1 cellular context compared by ENCODE assay signal in the genomic region with DNA sequence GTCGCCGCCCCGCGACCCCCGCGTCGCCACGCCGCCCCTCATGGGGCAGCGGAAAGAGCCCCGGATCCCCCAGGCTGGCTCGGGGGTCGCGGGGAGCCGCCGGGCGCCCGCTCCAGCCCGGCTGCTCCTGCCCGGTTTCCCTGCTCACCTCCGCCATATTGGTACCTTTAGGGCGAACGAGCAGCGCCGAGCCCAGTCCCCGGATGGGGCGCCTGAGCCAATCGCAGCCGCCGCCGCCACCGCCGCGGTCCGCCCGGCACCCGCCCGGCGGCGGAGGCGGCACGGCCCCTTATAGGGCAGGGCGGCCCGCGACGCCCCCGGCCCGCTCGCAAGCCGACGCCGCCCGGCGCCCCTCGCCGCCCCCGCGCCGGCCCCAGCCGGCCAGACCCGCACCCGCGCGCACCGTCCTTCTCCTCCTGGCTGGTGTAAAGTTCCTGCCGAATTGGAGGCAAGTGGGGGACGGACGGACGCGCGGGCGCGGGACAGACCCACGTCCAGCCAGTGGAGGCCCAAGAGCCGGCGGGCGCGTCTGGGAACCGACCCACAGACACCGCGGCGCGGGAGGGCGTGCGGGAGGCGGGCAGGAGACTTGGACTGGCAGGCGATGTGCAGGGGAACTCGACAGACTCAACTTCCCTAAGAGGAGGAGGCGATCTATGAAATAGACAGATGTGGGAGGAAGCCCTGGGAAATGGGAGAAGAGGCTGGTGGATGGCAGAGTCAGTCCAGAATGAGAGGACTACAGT.
TF ChIP-seq lines count a peak whose summit lies in the region.

A gene with protein sequence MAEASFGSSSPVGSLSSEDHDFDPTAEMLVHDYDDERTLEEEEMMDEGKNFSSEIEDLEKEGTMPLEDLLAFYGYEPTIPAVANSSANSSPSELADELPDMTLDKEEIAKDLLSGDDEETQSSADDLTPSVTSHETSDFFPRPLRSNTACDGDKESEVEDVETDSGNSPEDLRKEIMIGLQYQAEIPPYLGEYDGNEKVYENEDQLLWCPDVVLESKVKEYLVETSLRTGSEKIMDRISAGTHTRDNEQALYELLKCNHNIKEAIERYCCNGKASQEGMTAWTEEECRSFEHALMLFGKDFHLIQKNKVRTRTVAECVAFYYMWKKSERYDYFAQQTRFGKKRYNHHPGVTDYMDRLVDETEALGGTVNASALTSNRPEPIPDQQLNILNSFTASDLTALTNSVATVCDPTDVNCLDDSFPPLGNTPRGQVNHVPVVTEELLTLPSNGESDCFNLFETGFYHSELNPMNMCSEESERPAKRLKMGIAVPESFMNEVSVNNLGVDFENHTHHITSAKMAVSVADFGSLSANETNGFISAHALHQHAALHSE (minus strand): TSS at position 178 of the 746 bp plus-strand sequence. CDS start 21 bp downstream, at position 157.

TF ChIP-seq in HepG2, 621 proteins besides CTCF, POLR2A, EP300 and RAD21 (continued from another document and continues in another):
- TF ChIP-seq, protein P1, sequence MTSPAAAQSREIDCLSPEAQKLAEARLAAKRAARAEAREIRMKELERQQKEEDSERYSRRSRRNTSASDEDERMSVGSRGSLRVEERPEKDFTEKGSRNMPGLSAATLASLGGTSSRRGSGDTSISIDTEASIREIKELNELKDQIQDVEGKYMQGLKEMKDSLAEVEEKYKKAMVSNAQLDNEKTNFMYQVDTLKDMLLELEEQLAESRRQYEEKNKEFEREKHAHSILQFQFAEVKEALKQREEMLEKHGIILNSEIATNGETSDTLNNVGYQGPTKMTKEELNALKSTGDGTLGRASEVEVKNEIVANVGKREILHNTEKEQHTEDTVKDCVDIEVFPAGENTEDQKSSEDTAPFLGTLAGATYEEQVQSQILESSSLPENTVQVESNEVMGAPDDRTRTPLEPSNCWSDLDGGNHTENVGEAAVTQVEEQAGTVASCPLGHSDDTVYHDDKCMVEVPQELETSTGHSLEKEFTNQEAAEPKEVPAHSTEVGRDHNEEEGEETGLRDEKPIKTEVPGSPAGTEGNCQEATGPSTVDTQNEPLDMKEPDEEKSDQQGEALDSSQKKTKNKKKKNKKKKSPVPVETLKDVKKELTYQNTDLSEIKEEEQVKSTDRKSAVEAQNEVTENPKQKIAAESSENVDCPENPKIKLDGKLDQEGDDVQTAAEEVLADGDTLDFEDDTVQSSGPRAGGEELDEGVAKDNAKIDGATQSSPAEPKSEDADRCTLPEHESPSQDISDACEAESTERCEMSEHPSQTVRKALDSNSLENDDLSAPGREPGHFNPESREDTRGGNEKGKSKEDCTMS (CRISPR knock-in tag; conservative IDR thresholded peaks at IDR 0.05), result no peak
- TF ChIP-seq NR1H2 (CRISPR knock-in tag; IDR thresholded peaks at IDR 0.05; ENCODE audit: borderline replicate concordance, low read depth) (no peak), CENPX (CRISPR knock-in tag; IDR thresholded peaks at IDR 0.05) (no peak), ZNF30 (CRISPR knock-in tag; IDR thresholded peaks at IDR 0.05) (no peak), MEIS2 (CRISPR knock-in tag; IDR thresholded peaks at IDR 0.05) (no peak; the same call in 1 of the 2 replicates), SAP130 (CRISPR knock-in tag; IDR thresholded peaks at IDR 0.05; ENCODE audit: low read depth) (0 out of 2 replicates have a peak, but pooled peaks have one; percentile 24), ZNF788 (CRISPR knock-in tag; IDR thresholded peaks at IDR 0.05; ENCODE audit: borderline replicate concordance) (0 out of 2 replicates have a peak, but pooled peaks have one; percentile 70), PHF21A (CRISPR knock-in tag; IDR thresholded peaks at IDR 0.05) (peak; percentile 59; the same call in 1 of the 2 replicates), ZFY (CRISPR knock-in tag; IDR thresholded peaks at IDR 0.05) (peak; percentile 66), RELA (CRISPR knock-in tag; IDR thresholded peaks at IDR 0.05) (no peak), ZNF383 (CRISPR knock-in tag; IDR thresholded peaks at IDR 0.05; ENCODE audit: borderline replicate concordance) (no peak), ZFP1 (CRISPR knock-in tag; IDR thresholded peaks at IDR 0.05) (no peak), ZBTB42 (CRISPR knock-in tag; IDR thresholded peaks at IDR 0.05) (no peak), ATM (IDR thresholded peaks at IDR 0.05; ENCODE audit: borderline replicate concordance) (no peak), KMT2B (CRISPR knock-in tag; IDR thresholded peaks at IDR 0.05) (0 out of 2 replicates have a peak, but pooled peaks have one; percentile 18), CEBPG (CRISPR knock-in tag; IDR thresholded peaks at IDR 0.05) (no peak), EED (CRISPR knock-in tag; IDR thresholded peaks at IDR 0.05) (peak; percentile 50; the same call in 1 of the 2 replicates), U2AF1 (optimal IDR thresholded peaks at IDR 0.05; ENCODE audit: low read depth, low read length) (no peak), ATF7-NPFF (CRISPR knock-in tag; IDR thresholded peaks at IDR 0.05; ENCODE audit: low read depth) (no peak), SOX5 (CRISPR knock-in tag; IDR thresholded peaks at IDR 0.05; ENCODE audit: borderline replicate concordance) (no peak)
- TF ChIP-seq, protein P2, sequence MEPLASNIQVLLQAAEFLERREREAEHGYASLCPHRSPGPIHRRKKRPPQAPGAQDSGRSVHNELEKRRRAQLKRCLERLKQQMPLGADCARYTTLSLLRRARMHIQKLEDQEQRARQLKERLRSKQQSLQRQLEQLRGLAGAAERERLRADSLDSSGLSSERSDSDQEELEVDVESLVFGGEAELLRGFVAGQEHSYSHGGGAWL (CRISPR knock-in tag; IDR thresholded peaks at IDR 0.05), result no peak
- TF ChIP-seq, protein P3, sequence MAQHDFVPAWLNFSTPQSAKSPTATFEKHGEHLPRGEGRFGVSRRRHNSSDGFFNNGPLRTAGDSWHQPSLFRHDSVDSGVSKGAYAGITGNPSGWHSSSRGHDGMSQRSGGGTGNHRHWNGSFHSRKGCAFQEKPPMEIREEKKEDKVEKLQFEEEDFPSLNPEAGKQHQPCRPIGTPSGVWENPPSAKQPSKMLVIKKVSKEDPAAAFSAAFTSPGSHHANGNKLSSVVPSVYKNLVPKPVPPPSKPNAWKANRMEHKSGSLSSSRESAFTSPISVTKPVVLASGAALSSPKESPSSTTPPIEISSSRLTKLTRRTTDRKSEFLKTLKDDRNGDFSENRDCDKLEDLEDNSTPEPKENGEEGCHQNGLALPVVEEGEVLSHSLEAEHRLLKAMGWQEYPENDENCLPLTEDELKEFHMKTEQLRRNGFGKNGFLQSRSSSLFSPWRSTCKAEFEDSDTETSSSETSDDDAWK (CRISPR knock-in tag; IDR thresholded peaks at IDR 0.05), result no peak
- TF ChIP-seq, protein P4, sequence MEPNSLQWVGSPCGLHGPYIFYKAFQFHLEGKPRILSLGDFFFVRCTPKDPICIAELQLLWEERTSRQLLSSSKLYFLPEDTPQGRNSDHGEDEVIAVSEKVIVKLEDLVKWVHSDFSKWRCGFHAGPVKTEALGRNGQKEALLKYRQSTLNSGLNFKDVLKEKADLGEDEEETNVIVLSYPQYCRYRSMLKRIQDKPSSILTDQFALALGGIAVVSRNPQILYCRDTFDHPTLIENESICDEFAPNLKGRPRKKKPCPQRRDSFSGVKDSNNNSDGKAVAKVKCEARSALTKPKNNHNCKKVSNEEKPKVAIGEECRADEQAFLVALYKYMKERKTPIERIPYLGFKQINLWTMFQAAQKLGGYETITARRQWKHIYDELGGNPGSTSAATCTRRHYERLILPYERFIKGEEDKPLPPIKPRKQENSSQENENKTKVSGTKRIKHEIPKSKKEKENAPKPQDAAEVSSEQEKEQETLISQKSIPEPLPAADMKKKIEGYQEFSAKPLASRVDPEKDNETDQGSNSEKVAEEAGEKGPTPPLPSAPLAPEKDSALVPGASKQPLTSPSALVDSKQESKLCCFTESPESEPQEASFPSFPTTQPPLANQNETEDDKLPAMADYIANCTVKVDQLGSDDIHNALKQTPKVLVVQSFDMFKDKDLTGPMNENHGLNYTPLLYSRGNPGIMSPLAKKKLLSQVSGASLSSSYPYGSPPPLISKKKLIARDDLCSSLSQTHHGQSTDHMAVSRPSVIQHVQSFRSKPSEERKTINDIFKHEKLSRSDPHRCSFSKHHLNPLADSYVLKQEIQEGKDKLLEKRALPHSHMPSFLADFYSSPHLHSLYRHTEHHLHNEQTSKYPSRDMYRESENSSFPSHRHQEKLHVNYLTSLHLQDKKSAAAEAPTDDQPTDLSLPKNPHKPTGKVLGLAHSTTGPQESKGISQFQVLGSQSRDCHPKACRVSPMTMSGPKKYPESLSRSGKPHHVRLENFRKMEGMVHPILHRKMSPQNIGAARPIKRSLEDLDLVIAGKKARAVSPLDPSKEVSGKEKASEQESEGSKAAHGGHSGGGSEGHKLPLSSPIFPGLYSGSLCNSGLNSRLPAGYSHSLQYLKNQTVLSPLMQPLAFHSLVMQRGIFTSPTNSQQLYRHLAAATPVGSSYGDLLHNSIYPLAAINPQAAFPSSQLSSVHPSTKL (CRISPR knock-in tag; IDR thresholded peaks at IDR 0.05), result peak; percentile 12; the same call in 1 of the 2 replicates
- TF ChIP-seq, protein P5, sequence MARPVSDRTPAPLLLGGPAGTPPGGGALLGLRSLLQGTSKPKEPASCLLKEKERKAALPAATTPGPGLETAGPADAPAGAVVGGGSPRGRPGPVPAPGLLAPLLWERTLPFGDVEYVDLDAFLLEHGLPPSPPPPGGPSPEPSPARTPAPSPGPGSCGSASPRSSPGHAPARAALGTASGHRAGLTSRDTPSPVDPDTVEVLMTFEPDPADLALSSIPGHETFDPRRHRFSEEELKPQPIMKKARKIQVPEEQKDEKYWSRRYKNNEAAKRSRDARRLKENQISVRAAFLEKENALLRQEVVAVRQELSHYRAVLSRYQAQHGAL (CRISPR knock-in tag; IDR thresholded peaks at IDR 0.05; ENCODE audit: not compliant biosample characterization), result no peak
- TF ChIP-seq, protein P6, sequence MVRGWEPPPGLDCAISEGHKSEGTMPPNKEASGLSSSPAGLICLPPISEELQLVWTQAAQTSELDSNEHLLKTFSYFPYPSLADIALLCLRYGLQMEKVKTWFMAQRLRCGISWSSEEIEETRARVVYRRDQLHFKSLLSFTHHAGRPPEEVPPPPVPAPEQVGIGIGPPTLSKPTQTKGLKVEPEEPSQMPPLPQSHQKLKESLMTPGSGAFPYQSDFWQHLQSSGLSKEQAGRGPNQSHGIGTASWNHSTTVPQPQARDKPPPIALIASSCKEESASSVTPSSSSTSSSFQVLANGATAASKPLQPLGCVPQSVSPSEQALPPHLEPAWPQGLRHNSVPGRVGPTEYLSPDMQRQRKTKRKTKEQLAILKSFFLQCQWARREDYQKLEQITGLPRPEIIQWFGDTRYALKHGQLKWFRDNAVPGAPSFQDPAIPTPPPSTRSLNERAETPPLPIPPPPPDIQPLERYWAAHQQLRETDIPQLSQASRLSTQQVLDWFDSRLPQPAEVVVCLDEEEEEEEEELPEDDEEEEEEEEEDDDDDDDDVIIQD (CRISPR knock-in tag; IDR thresholded peaks at IDR 0.05; ENCODE audit: low read depth), result no peak
- TF ChIP-seq, protein P7, sequence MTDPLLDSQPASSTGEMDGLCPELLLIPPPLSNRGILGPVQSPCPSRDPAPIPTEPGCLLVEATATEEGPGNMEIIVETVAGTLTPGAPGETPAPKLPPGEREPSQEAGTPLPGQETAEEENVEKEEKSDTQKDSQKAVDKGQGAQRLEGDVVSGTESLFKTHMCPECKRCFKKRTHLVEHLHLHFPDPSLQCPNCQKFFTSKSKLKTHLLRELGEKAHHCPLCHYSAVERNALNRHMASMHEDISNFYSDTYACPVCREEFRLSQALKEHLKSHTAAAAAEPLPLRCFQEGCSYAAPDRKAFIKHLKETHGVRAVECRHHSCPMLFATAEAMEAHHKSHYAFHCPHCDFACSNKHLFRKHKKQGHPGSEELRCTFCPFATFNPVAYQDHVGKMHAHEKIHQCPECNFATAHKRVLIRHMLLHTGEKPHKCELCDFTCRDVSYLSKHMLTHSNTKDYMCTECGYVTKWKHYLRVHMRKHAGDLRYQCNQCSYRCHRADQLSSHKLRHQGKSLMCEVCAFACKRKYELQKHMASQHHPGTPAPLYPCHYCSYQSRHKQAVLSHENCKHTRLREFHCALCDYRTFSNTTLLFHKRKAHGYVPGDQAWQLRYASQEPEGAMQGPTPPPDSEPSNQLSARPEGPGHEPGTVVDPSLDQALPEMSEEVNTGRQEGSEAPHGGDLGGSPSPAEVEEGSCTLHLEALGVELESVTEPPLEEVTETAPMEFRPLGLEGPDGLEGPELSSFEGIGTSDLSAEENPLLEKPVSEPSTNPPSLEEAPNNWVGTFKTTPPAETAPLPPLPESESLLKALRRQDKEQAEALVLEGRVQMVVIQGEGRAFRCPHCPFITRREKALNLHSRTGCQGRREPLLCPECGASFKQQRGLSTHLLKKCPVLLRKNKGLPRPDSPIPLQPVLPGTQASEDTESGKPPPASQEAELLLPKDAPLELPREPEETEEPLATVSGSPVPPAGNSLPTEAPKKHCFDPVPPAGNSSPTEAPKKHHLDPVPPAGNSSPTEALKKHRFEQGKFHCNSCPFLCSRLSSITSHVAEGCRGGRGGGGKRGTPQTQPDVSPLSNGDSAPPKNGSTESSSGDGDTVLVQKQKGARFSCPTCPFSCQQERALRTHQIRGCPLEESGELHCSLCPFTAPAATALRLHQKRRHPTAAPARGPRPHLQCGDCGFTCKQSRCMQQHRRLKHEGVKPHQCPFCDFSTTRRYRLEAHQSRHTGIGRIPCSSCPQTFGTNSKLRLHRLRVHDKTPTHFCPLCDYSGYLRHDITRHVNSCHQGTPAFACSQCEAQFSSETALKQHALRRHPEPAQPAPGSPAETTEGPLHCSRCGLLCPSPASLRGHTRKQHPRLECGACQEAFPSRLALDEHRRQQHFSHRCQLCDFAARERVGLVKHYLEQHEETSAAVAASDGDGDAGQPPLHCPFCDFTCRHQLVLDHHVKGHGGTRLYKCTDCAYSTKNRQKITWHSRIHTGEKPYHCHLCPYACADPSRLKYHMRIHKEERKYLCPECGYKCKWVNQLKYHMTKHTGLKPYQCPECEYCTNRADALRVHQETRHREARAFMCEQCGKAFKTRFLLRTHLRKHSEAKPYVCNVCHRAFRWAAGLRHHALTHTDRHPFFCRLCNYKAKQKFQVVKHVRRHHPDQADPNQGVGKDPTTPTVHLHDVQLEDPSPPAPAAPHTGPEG (CRISPR knock-in tag; IDR thresholded peaks at IDR 0.05), result peak; percentile 98
- TF ChIP-seq, protein P8, sequence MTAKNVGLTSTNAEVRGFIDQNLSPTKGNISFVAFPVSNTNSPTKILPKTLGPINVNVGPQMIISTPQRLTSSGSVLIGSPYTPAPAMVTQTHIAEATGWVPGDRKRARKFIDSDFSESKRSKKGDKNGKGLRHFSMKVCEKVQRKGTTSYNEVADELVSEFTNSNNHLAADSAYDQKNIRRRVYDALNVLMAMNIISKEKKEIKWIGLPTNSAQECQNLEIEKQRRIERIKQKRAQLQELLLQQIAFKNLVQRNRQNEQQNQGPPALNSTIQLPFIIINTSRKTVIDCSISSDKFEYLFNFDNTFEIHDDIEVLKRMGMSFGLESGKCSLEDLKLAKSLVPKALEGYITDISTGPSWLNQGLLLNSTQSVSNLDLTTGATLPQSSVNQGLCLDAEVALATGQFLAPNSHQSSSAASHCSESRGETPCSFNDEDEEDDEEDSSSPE (CRISPR knock-in tag; IDR thresholded peaks at IDR 0.05), result peak; percentile 53; the same call in 1 of the 2 replicates
- TF ChIP-seq, protein P9, sequence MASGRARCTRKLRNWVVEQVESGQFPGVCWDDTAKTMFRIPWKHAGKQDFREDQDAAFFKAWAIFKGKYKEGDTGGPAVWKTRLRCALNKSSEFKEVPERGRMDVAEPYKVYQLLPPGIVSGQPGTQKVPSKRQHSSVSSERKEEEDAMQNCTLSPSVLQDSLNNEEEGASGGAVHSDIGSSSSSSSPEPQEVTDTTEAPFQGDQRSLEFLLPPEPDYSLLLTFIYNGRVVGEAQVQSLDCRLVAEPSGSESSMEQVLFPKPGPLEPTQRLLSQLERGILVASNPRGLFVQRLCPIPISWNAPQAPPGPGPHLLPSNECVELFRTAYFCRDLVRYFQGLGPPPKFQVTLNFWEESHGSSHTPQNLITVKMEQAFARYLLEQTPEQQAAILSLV (CRISPR knock-in tag; IDR thresholded peaks at IDR 0.05; ENCODE audit: borderline replicate concordance), result peak; percentile 48; the same call in 1 of the 2 replicates
